Comparison of ENCODE assay signal across 10 cellular contexts in the genomic region with DNA sequence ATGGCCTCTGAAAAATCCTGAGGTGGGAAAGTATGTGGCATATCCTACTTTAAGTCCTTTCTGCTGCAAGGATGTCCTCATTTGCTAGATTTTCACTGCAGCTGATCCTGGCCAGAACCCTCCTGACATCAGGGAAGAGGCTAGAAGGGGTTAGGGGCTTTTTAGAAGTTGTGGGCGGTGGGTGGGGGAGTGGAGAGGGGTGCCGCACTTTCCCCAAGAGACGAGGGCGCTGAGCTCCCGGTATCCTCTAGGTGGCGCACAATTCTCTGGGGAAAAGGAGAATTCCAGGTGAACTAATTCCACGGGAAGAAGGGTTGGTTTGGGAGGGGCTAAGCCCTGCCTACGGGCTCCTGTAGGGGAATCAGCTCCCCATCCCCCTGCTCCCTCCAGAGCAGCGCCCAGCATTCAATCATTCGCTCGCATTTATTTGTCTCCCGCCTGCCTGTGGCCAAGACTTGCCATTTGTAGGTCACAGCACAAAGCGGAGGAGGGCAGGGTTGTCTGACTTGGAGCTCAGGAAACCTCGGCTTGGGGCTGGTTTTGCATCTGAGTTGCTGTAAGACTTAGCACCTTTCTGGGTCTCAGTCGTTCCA.
DNase-seq lines count a peak whose midpoint lies in the region; ATAC-seq and FAIRE-seq lines count a peak whose summit lies in the region.
"Had no signal": no experiment of that assay in that cellular context is flagged by ENCODE, and none has a peak within 500 bp of the region (broad histone marks: within the 10 kb centered on the region; RNA-seq: fewer than 3 reads in every experiment).

No MANE protein-coding gene starts in this region.

- ATAC-seq in GM19467 (IDR thresholded peaks at IDR 0.05; ENCODE audit: unreplicated experiment): no peak

- H3K4me3 ChIP-seq in HUES48 (ENCODE audit: low read depth, low read length) (peak overlapping the region; percentile 44), adipocyte (ENCODE audit: low read length) (no peak overlapping the region)
- H3K4me3 ChIP-seq: skin epidermis had no signal

- H3K9me3 ChIP-seq in HUES48 (ENCODE audit: control insufficient read depth, insufficient read depth, low read length) (no peaks in the 10 kb centered on the region), adipocyte (ENCODE audit: control insufficient read depth, low read length) (no peaks in the 10 kb centered on the region)

- no peak for FAIRE-seq in GM19239 (lab: Jason Lieb, UNC)
- FAIRE-seq: A204.1 had no signal

- H3K4me1 ChIP-seq in HUES48 (ENCODE audit: control insufficient read depth, insufficient read depth, low read length) (peaks cover 12% of the 10 kb centered on the region; the same call in 1 of the 2 replicates), adipocyte (ENCODE audit: control insufficient read depth, insufficient read depth, low read length) (peaks cover 10% of the 10 kb centered on the region)

- H3K36me3 ChIP-seq in HUES48 (ENCODE audit: control insufficient read depth, insufficient read depth, low read length): no peaks in the 10 kb centered on the region
- no peaks in the 10 kb centered on the region for H3K36me3 ChIP-seq in adipocyte (ENCODE audit: control insufficient read depth, insufficient read depth, low read length, severe bottlenecking)

- H3K9ac ChIP-seq in HUES48 (ENCODE audit: low read depth, low read length) (no peak overlapping the region), adipocyte (ENCODE audit: low read length) (no peak overlapping the region)

- DNase-seq in DMS 273 (lab: John Stamatoyannopoulos, UW; ENCODE audit: unreplicated experiment) (peak; percentile 53), DMS 273 treated with DMSO at 0.1 percent for 48 hours (lab: John Stamatoyannopoulos, UW) (no peak), adipocyte (ENCODE audit: low read depth) (peak; percentile 34), iris pigment epithelial cell (ENCODE audit: low read depth) (peak; percentile 10), GM19239 (ENCODE audit: insufficient read length, low spot score) (no peak), SIG-M5 treated with dmso at 0.1 percent for 504 hours (lab: John Stamatoyannopoulos, UW; ENCODE audit: unreplicated experiment) (no peak)

- H3K27ac ChIP-seq in HUES48 (ENCODE audit: low read depth, low read length): peak overlapping the region; percentile 68
- H3K27ac ChIP-seq: skin epidermis had no signal

- peaks cover 26% of the 10 kb centered on the region for H3K27me3 ChIP-seq in HUES48 (ENCODE audit: control insufficient read depth, insufficient read depth, low read length)
- peaks cover 28% of the 10 kb centered on the region for H3K27me3 ChIP-seq in adipocyte (replicated peaks; ENCODE audit: control insufficient read depth, insufficient read depth, low read length)

Comparison
In these comparisons a context has a peak if more than half of its experiments do, and no peak if none do; other contexts are left out.
1. DNase-seq: peak in DMS 273 (single experiment), adipocyte (single experiment) and iris pigment epithelial cell (single experiment); none in DMS 273 treated with DMSO at 0.1 percent for 48 hours (single experiment), GM19239 (single experiment) and SIG-M5 treated with dmso at 0.1 percent for 504 hours (single experiment).